12 cellular contexts compared by ENCODE assay signal in genomic region chr2:150477347-150477746, GRCh38. TPM values are rescaled to one million over a fixed set of nuclear protein-coding genes. Genes with fewer than 3 reads are reported as not detected.
A peak's percentile ranks its signal among the peaks of the same experiment; 100 is the strongest.
DNase-seq lines count a peak whose midpoint lies in the region; ATAC-seq and TF ChIP-seq lines count a peak whose summit lies in the region.
"Had no signal": no experiment of that assay in that cellular context is flagged by ENCODE, and none has a peak within 500 bp of the region (broad histone marks: within the 10 kb centered on the region; RNA-seq: fewer than 3 reads in every experiment).

No MANE protein-coding gene starts in this region.

- TF ChIP-seq CTCF in type B pancreatic cell (conservative IDR thresholded peaks at IDR 0.05), result no peak

- H3K27ac Mint-ChIP-seq in type B pancreatic cell, result peak overlapping the region; percentile 96
- H3K27ac Mint-ChIP-seq: activated naive CD8-positive, alpha-beta T cell treated with anti-CD3 and anti-CD28 coated beads for 36 hours had no signal

- peak overlapping the region; percentile 71 for H3K4me3 Mint-ChIP-seq in type B pancreatic cell
- H3K4me3 Mint-ChIP-seq: activated naive CD8-positive, alpha-beta T cell treated with anti-CD3 and anti-CD28 coated beads for 36 hours had no signal

- peaks cover 89% of the 10 kb centered on the region for H3K4me1 Mint-ChIP-seq in type B pancreatic cell (ENCODE audit: unreplicated experiment)
- H3K4me1 Mint-ChIP-seq: activated naive CD8-positive, alpha-beta T cell treated with anti-CD3 and anti-CD28 coated beads for 36 hours had no signal

- no peaks in the 10 kb centered on the region for H3K9me3 ChIP-seq in mesodermal cell (ENCODE audit: control insufficient read depth, low read length)

- no peaks in the 10 kb centered on the region for H3K9me3 Mint-ChIP-seq in type B pancreatic cell
- H3K9me3 Mint-ChIP-seq: activated naive CD8-positive, alpha-beta T cell treated with anti-CD3 and anti-CD28 coated beads for 36 hours had no signal

- no peak overlapping the region for H3K4me3 ChIP-seq in mesodermal cell (ENCODE audit: extremely low read depth, insufficient read depth, low read length, poor library complexity, severe bottlenecking)

- WGBS in mesodermal cell (ENCODE audit: insufficient coverage in 2 of 2), 2 experiments, result 100% methylated on average over 1 of the region's 3 CpGs

- no peaks in the 10 kb centered on the region for H3K27me3 Mint-ChIP-seq in type B pancreatic cell

- peaks cover 78% of the 10 kb centered on the region for H3K36me3 Mint-ChIP-seq in type B pancreatic cell
- H3K36me3 Mint-ChIP-seq: activated naive CD8-positive, alpha-beta T cell treated with anti-CD3 and anti-CD28 coated beads for 36 hours had no signal

- peaks cover 71% of the 10 kb centered on the region for H3K4me1 ChIP-seq in mesodermal cell (ENCODE audit: control insufficient read depth, insufficient read depth, low read length, poor library complexity, severe bottlenecking)

- H3K27ac ChIP-seq in mesodermal cell (ENCODE audit: low read depth, low read length, severe bottlenecking), result peak overlapping the region; percentile 46
- H3K27ac ChIP-seq: 22Rv1 had no signal

- ATAC-seq in GM21423 (IDR thresholded peaks at IDR 0.05; ENCODE audit: unreplicated experiment), result no peak

- DNase-seq in NCI-H82 (lab: John Stamatoyannopoulos, UW) (peak; percentile 64), NCI-H82 treated with DMSO at 0.1 percent for 48 hours (lab: John Stamatoyannopoulos, UW; ENCODE audit: unreplicated experiment) (no peak), dermis blood vessel endothelial cell (peak; percentile 52), type B pancreatic cell (ENCODE audit: extremely low spot score, unreplicated experiment) (no peak), NCI-H1436 treated with DMSO at 0.1 percent for 48 hours (lab: John Stamatoyannopoulos, UW) (no peak), AG08395 (ENCODE audit: low spot score) (no peak)
- DNase-seq: activated naive CD8-positive, alpha-beta T cell treated with anti-CD3 and anti-CD28 coated beads for 36 hours; retina; stimulated activated naive CD4-positive, alpha-beta T cell treated with Interleukin-2 at 50 U/mL for 16 hours had no signal

- peaks cover 44% of the 10 kb centered on the region for H3K36me3 ChIP-seq in mesodermal cell (ENCODE audit: control insufficient read depth, insufficient read depth, low read length)

RNA-seq across cellular contexts. Expression of gene RND3, which starts 10.1 kb away (rescaled TPM):
- 53.1 and 66.5 TPM in 2 replicates for total RNA-seq in dermis blood vessel endothelial cell
- polyA plus RNA-seq in mesodermal cell (2013, experiment 1 of 2), result 41.8 TPM
- polyA plus RNA-seq in mesodermal cell (2013, experiment 2 of 2), result 44.6 TPM
- 161 and 169 TPM in 2 replicates for total RNA-seq in type B pancreatic cell (ENCODE audit: low replicate concordance)
- total RNA-seq: activated naive CD8-positive, alpha-beta T cell treated with anti-CD3 and anti-CD28 coated beads for 36 hours had no signal

Comparison
In these comparisons a context has a peak if more than half of its experiments do, and no peak if none do; other contexts are left out.
1. DNase-seq: peak in NCI-H82 (single experiment) and dermis blood vessel endothelial cell (single experiment); none in NCI-H82 treated with DMSO at 0.1 percent for 48 hours (single experiment), type B pancreatic cell (single experiment), NCI-H1436 treated with DMSO at 0.1 percent for 48 hours (single experiment) and AG08395 (single experiment).